9 cellular contexts compared by ENCODE assay signal in genomic region chr1:109370712-109371270, GRCh38. TPM values are rescaled to one million over a fixed set of nuclear protein-coding genes. Genes with fewer than 3 reads are reported as not detected.
DNase-seq lines count a peak whose midpoint lies in the region; ATAC-seq and TF ChIP-seq lines count a peak whose summit lies in the region.
"Had no signal": no experiment of that assay in that cellular context is flagged by ENCODE, and none has a peak within 500 bp of the region (broad histone marks: within the 10 kb centered on the region; RNA-seq: fewer than 3 reads in every experiment).

No MANE protein-coding gene starts in this region.

- no peak for DNase-seq in activated naive CD8-positive, alpha-beta T cell treated with anti-CD3 and anti-CD28 coated beads, Interleukin-2, amount 10 ng/mL, durations not matched to agents 7 days and 5 days
- no peak for DNase-seq in activated naive CD8-positive, alpha-beta T cell treated with anti-CD3 and anti-CD28 coated beads for 36 hours
- DNase-seq in astrocyte of the spinal cord (ENCODE audit: low read depth, low spot score): peak; percentile 96
- DNase-seq in lower lobe of right lung: no peak
- DNase-seq in vagina (ENCODE audit: extremely low spot score in 2 of 2): no peak
- DNase-seq in activated CD8-positive, alpha-beta memory T cell treated with anti-CD3 and anti-CD28 coated beads for 24 hours: no peak
- DNase-seq in NCI-H774 (lab: John Stamatoyannopoulos, UW): no peak

- peak overlapping the region; percentile 73 for H3K27ac ChIP-seq in lower lobe of right lung
- H3K27ac ChIP-seq in vagina: peak overlapping the region; percentile 69
- H3K27ac ChIP-seq: foreskin keratinocyte had no signal

- peaks cover 48% of the 10 kb centered on the region for H3K4me1 ChIP-seq in lower lobe of right lung
- H3K4me1 ChIP-seq in vagina: peaks cover 14% of the 10 kb centered on the region

- H3K9me3 ChIP-seq in lower lobe of right lung (no peaks in the 10 kb centered on the region), vagina (no peaks in the 10 kb centered on the region)

- ATAC-seq in activated naive CD8-positive, alpha-beta T cell treated with anti-CD3 and anti-CD28 coated beads, Interleukin-2, amount 10 ng/mL, durations not matched to agents 7 days and 5 days (ENCODE audit: low read depth): peak; percentile 25
- peak; percentile 62 to 84 for ATAC-seq in lower lobe of right lung
- ATAC-seq in HG02588 (IDR thresholded peaks at IDR 0.05; ENCODE audit: unreplicated experiment): no peak
- ATAC-seq: foreskin keratinocyte had no signal

- H3K36me3 Mint-ChIP-seq in activated naive CD8-positive, alpha-beta T cell treated with anti-CD3 and anti-CD28 coated beads, Interleukin-2, amount 10 ng/mL, durations not matched to agents 7 days and 5 days: peaks cover 24% of the 10 kb centered on the region
- H3K36me3 Mint-ChIP-seq in activated naive CD8-positive, alpha-beta T cell treated with anti-CD3 and anti-CD28 coated beads for 36 hours: no peaks in the 10 kb centered on the region

- in situ Hi-C loops in astrocyte of the spinal cord (cut with HindIII; ENCODE audit: low sequenced_read_pairs): no loop called here

- peaks cover 9% of the 10 kb centered on the region for H3K27me3 Mint-ChIP-seq in activated naive CD8-positive, alpha-beta T cell treated with anti-CD3 and anti-CD28 coated beads, Interleukin-2, amount 10 ng/mL, durations not matched to agents 7 days and 5 days
- H3K27me3 Mint-ChIP-seq in activated naive CD8-positive, alpha-beta T cell treated with anti-CD3 and anti-CD28 coated beads for 36 hours: peaks cover 24% of the 10 kb centered on the region

- TF ChIP-seq POLR2A in vagina (IDR thresholded peaks at IDR 0.05): no peak

- peak overlapping the region; percentile 29 for H3K4me3 ChIP-seq in astrocyte of the spinal cord (ENCODE audit: low read depth, low read length)
- peak overlapping the region; percentile 24 for H3K4me3 ChIP-seq in lower lobe of right lung
- no peak overlapping the region for H3K4me3 ChIP-seq in vagina

- no peak for TF ChIP-seq CTCF in astrocyte of the spinal cord (IDR thresholded peaks at IDR 0.05; ENCODE audit: low read depth, low read length)
- TF ChIP-seq CTCF in lower lobe of right lung (IDR thresholded peaks at IDR 0.05): no peak
- TF ChIP-seq CTCF in vagina (IDR thresholded peaks at IDR 0.05): no peak

- H3K27ac Mint-ChIP-seq in activated naive CD8-positive, alpha-beta T cell treated with anti-CD3 and anti-CD28 coated beads, Interleukin-2, amount 10 ng/mL, durations not matched to agents 7 days and 5 days: peak overlapping the region; percentile 23
- no peak overlapping the region for H3K27ac Mint-ChIP-seq in activated naive CD8-positive, alpha-beta T cell treated with anti-CD3 and anti-CD28 coated beads for 36 hours

- H3K27me3 ChIP-seq in lower lobe of right lung (ENCODE audit: low read depth): no peaks in the 10 kb centered on the region
- H3K27me3 ChIP-seq in vagina: no peaks in the 10 kb centered on the region

- intact Hi-C loops in lower lobe of right lung (cut with DNase I): no loop called here
- intact Hi-C loops in vagina (cut with DNase I): no loop called here

- H3K4me3 Mint-ChIP-seq in activated naive CD8-positive, alpha-beta T cell treated with anti-CD3 and anti-CD28 coated beads, Interleukin-2, amount 10 ng/mL, durations not matched to agents 7 days and 5 days: peak overlapping the region; percentile 63
- H3K4me3 Mint-ChIP-seq in activated naive CD8-positive, alpha-beta T cell treated with anti-CD3 and anti-CD28 coated beads for 36 hours: no peak overlapping the region

- H3K36me3 ChIP-seq in lower lobe of right lung (peaks cover 22% of the 10 kb centered on the region), vagina (peaks cover 0 to 7% of the 10 kb centered on the region in 2 donors)

- H3K9me3 Mint-ChIP-seq in activated naive CD8-positive, alpha-beta T cell treated with anti-CD3 and anti-CD28 coated beads, Interleukin-2, amount 10 ng/mL, durations not matched to agents 7 days and 5 days: peaks cover 3% of the 10 kb centered on the region
- H3K9me3 Mint-ChIP-seq in activated naive CD8-positive, alpha-beta T cell treated with anti-CD3 and anti-CD28 coated beads for 36 hours: no peaks in the 10 kb centered on the region

- peaks cover 45% of the 10 kb centered on the region for H3K4me1 Mint-ChIP-seq in activated naive CD8-positive, alpha-beta T cell treated with anti-CD3 and anti-CD28 coated beads, Interleukin-2, amount 10 ng/mL, durations not matched to agents 7 days and 5 days
- peaks cover 24% of the 10 kb centered on the region for H3K4me1 Mint-ChIP-seq in activated naive CD8-positive, alpha-beta T cell treated with anti-CD3 and anti-CD28 coated beads for 36 hours

- POLR2A ChIA-PET in activated naive CD8-positive, alpha-beta T cell treated with anti-CD3 and anti-CD28 coated beads, Interleukin-2, amount 10 ng/mL, durations not matched to agents 7 days and 5 days (lab: Charles Lee): interaction anchor here (1.5 kb wide), 1 partner anchor 27 kb away, joined by 4 read pairs; the partner anchor contains the start of gene SORT1

RNA-seq across cellular contexts. Expression of gene SORT1, which starts 26.9 kb away (rescaled TPM):
- 10 to 100 TPM in 1 of 2 experiments, 1 to 10 TPM in 1; 6.5 to 11.0 TPM for total RNA-seq in activated naive CD8-positive, alpha-beta T cell treated with anti-CD3 and anti-CD28 coated beads, Interleukin-2, amount 10 ng/mL, durations not matched to agents 7 days and 5 days
- total RNA-seq in activated naive CD8-positive, alpha-beta T cell treated with anti-CD3 and anti-CD28 coated beads for 36 hours: 1 to 10 TPM; 5.6 to 6.6 TPM
- total RNA-seq in lower lobe of right lung (178 TPM), vagina (30.7 TPM)

RNA-seq across cellular contexts. Expression of gene PSMA5, which starts 55.5 kb away (rescaled TPM):
- 100 to 1,000 TPM; 135 TPM for total RNA-seq in activated naive CD8-positive, alpha-beta T cell treated with anti-CD3 and anti-CD28 coated beads, Interleukin-2, amount 10 ng/mL, durations not matched to agents 7 days and 5 days
- 100 to 1,000 TPM; 247 to 252 TPM for total RNA-seq in activated naive CD8-positive, alpha-beta T cell treated with anti-CD3 and anti-CD28 coated beads for 36 hours
- total RNA-seq in lower lobe of right lung (55.4 TPM), vagina (23.1 TPM)

Comparison
In these comparisons a context has a peak if more than half of its experiments do, and no peak if none do; other contexts are left out.
1. H3K4me3 ChIP-seq: peak in astrocyte of the spinal cord (single experiment) and lower lobe of right lung (single experiment); none in vagina (0 of 2).